In the genomic region with DNA sequence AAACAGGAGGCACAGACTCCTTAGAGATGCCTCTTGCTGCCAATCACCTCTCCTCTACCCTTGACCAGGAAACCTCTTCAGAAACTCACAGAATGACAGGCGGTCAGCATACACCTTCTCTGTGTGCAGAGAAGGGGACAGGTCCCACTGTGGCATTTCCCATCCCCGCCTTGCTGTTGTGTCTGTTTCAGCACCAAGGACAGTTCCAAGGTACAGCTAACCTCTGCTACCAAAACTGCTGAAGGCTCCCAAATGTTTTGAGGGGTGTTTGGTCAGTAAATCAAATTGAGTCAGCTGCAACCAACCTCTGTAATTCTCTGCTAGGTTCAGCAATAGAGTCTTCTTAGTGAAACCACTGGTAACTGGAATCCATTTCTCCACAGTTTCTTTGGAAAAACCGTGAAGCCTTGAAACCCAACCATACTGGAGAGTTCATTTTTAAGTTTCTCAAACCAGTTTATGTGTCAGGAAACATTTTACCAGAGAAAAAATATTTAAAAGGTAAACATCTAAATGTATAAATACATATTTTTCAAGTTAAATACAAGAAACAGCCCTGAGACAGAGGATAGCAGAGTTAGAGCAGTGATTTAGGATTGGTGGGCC, we compare ENCODE assay signal across 10 cellular contexts.
A peak's percentile ranks its signal among the peaks of the same experiment; 100 is the strongest.
DNase-seq lines count a peak whose midpoint lies in the region; ATAC-seq and TF ChIP-seq lines count a peak whose summit lies in the region.
"Had no signal": no experiment of that assay in that cellular context is flagged by ENCODE, and none has a peak within 500 bp of the region (broad histone marks: within the 10 kb centered on the region; RNA-seq: fewer than 3 reads in every experiment).

No MANE protein-coding gene starts in this region.

- no peaks in the 10 kb centered on the region for H4K20me1 ChIP-seq in PC-3 (ENCODE audit: low read length)
- H4K20me1 ChIP-seq in smooth muscle cell (ENCODE audit: low read depth), result no peaks in the 10 kb centered on the region
- H4K20me1 ChIP-seq: BLaER1 had no signal

- no peak overlapping the region for H2AFZ ChIP-seq in PC-3 (ENCODE audit: low read length)
- H2AFZ ChIP-seq in smooth muscle cell (ENCODE audit: low read depth), result no peak overlapping the region

- DNase-seq in activated T-cell treated with anti-CD3 and anti-CD28 coated beads for 24 hours (ENCODE audit: low read depth) (peak; percentile 1), activated T-cell treated with anti-CD3 and anti-CD28 coated beads for 4 hours (no peak), PC-3 (peak; percentile 56), epithelial cell of esophagus (ENCODE audit: low read depth) (peak; percentile 40), smooth muscle cell (lab: John Stamatoyannopoulos, UW; ENCODE audit: unreplicated experiment) (peak; percentile 2), Calu3 (no peak)

- no peaks in the 10 kb centered on the region for H3K27me3 Mint-ChIP-seq in Calu3 (ENCODE audit: unreplicated experiment)

- peaks cover 22% of the 10 kb centered on the region for H3K9me3 Mint-ChIP-seq in Calu3 (ENCODE audit: low read depth, unreplicated experiment)

- no peak overlapping the region for H3K4me3 Mint-ChIP-seq in Calu3 (ENCODE audit: low read depth, unreplicated experiment)

- no peak for TF ChIP-seq CTCF in PC-3 (conservative IDR thresholded peaks at IDR 0.05; ENCODE audit: low read depth, low read length)
- no peak for TF ChIP-seq CTCF in epithelial cell of esophagus (IDR thresholded peaks at IDR 0.05; ENCODE audit: insufficient read depth, low read depth, low read length, missing control alignments)
- TF ChIP-seq CTCF in smooth muscle cell (IDR thresholded peaks at IDR 0.05; ENCODE audit: borderline replicate concordance, insufficient read depth, poor library complexity, severe bottlenecking), result no peak
- no peak for TF ChIP-seq CTCF in gastroesophageal sphincter (IDR thresholded peaks at IDR 0.05)
- no peak for TF ChIP-seq CTCF in Calu3 (IDR thresholded peaks at IDR 0.05; ENCODE audit: unreplicated experiment)

- no peaks in the 10 kb centered on the region for H3K36me3 Mint-ChIP-seq in Calu3 (ENCODE audit: insufficient read depth, unreplicated experiment)

- no peak overlapping the region for H3K27ac ChIP-seq in PC-3 (ENCODE audit: low read length)
- no peak overlapping the region for H3K27ac ChIP-seq in smooth muscle cell (ENCODE audit: low read depth)
- H3K27ac ChIP-seq in gastroesophageal sphincter, result no peak overlapping the region
- H3K27ac ChIP-seq: BLaER1, skin epidermis had no signal

- H3K79me2 ChIP-seq in PC-3 (ENCODE audit: low read length) (no peaks in the 10 kb centered on the region), smooth muscle cell (ENCODE audit: low read depth) (no peaks in the 10 kb centered on the region)

- H3K27me3 ChIP-seq in PC-3 (ENCODE audit: low read length) (no peaks in the 10 kb centered on the region), smooth muscle cell (ENCODE audit: low read depth) (peaks cover under 1% of the 10 kb centered on the region), gastroesophageal sphincter (no peaks in the 10 kb centered on the region)

- no peak overlapping the region for H3K4me3 ChIP-seq in PC-3 (ENCODE audit: low read length)
- H3K4me3 ChIP-seq in epithelial cell of esophagus (ENCODE audit: low read length), result no peak overlapping the region
- no peak overlapping the region for H3K4me3 ChIP-seq in smooth muscle cell
- no peak overlapping the region for H3K4me3 ChIP-seq in gastroesophageal sphincter
- H3K4me3 ChIP-seq: BLaER1, skin epidermis had no signal

- no peak for TF ChIP-seq EP300 in gastroesophageal sphincter (IDR thresholded peaks at IDR 0.05)

- H3K4me1 ChIP-seq in PC-3 (ENCODE audit: insufficient read depth, low read length) (no peaks in the 10 kb centered on the region), smooth muscle cell (ENCODE audit: low read depth) (no peaks in the 10 kb centered on the region), gastroesophageal sphincter (no peaks in the 10 kb centered on the region)

- WGBS in smooth muscle cell (ENCODE audit: low lambda C conversion rate), result 35% methylated on average over 3 of the region's 3 CpGs
- 25 to 80% methylated on average over 1 to 3 of the region's 3 CpGs for WGBS in gastroesophageal sphincter (ENCODE audit: low coverage in 1 of 2), 2 donors

- CTCF ChIA-PET in PC-3 (lab: Charles Lee) (no interaction called here), Calu3 (lab: Charles Lee) (no interaction called here)

- POLR2A ChIA-PET in PC-3 (lab: Charles Lee; ENCODE audit: unreplicated experiment), result no interaction called here

- ATAC-seq in PC-3 (no peak), gastroesophageal sphincter (no peak), GM18907 (IDR thresholded peaks at IDR 0.05; ENCODE audit: unreplicated experiment) (no peak)

- BruUV-seq in PC-3 (replicated peaks; lab: Mats Ljungman, UMichigan) (no TSS peak), Calu3 (replicated peaks; lab: Mats Ljungman, UMichigan) (no TSS peak)

- no peak for TF ChIP-seq POLR2A in gastroesophageal sphincter (IDR thresholded peaks at IDR 0.05)

- no peaks in the 10 kb centered on the region for H3K9me2 ChIP-seq in PC-3 (replicated peaks; ENCODE audit: low read length)

- intact Hi-C loops in PC-3 (cut with micrococcal nuclease), result no loop called here
- intact Hi-C loops in Calu3 (cut with micrococcal nuclease; ENCODE audit: unreplicated experiment), result no loop called here

- H3F3A ChIP-seq in PC-3 (ENCODE audit: low read length, unreplicated experiment), result no peaks in the 10 kb centered on the region
- H3F3A ChIP-seq in smooth muscle cell (ENCODE audit: low read depth), result no peaks in the 10 kb centered on the region

- H3K9me3 ChIP-seq in PC-3 (ENCODE audit: low read length), result no peaks in the 10 kb centered on the region
- H3K9me3 ChIP-seq in smooth muscle cell (replicated peaks; ENCODE audit: low read depth), result no peaks in the 10 kb centered on the region
- H3K9me3 ChIP-seq in gastroesophageal sphincter, result no peaks in the 10 kb centered on the region
- H3K9me3 ChIP-seq: BLaER1 had no signal

- H3K4me1 Mint-ChIP-seq in Calu3 (ENCODE audit: low read depth, unreplicated experiment), result no peaks in the 10 kb centered on the region

- H3K4me2 ChIP-seq in PC-3 (ENCODE audit: low read length) (no peak overlapping the region), smooth muscle cell (no peak overlapping the region)
- H3K4me2 ChIP-seq: BLaER1 had no signal

- no peak overlapping the region for H3K27ac Mint-ChIP-seq in Calu3 (ENCODE audit: unreplicated experiment)

- H3K9ac ChIP-seq in PC-3 (ENCODE audit: low read length) (no peak overlapping the region), smooth muscle cell (ENCODE audit: low read depth) (no peak overlapping the region)
- H3K9ac ChIP-seq: BLaER1 had no signal

- H3K36me3 ChIP-seq in PC-3 (ENCODE audit: low read depth, low read length) (no peaks in the 10 kb centered on the region), smooth muscle cell (ENCODE audit: low read depth) (no peaks in the 10 kb centered on the region), gastroesophageal sphincter (no peaks in the 10 kb centered on the region)
- H3K36me3 ChIP-seq: BLaER1 had no signal

Comparison
In these comparisons a context has a peak if more than half of its experiments do, and no peak if none do; other contexts are left out.
1. DNase-seq: peak in activated T-cell treated with anti-CD3 and anti-CD28 coated beads for 24 hours (single experiment), PC-3 (single experiment), epithelial cell of esophagus (single experiment) and smooth muscle cell (single experiment); none in activated T-cell treated with anti-CD3 and anti-CD28 coated beads for 4 hours (single experiment) and Calu3 (single experiment).